In the genomic region with DNA sequence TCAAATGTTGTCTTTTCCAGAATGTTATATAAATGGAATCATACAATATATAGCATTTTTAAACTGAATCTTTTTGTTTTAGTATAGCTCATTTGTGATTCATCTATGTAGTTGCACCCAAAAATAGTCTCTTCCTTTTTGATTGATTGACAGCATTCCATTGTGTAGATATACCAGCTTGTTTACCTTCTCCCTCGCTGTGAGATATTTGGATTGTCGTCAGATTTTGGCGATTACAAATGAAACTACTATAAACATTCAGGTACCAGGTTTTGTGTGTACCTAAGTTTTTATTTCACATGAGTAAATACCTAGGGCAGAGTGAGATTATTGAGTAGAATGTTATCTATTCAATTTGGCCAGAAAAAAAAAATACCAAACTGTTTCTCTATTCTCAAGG, we compare ENCODE assay signal across 28 cellular contexts.
"Had no signal": no experiment of that assay in that cellular context is flagged by ENCODE, and none has a peak within 500 bp of the region (broad histone marks: within the 10 kb centered on the region; RNA-seq: fewer than 3 reads in every experiment).

No MANE protein-coding gene starts in this region.

- H3K4me3 ChIP-seq: Peyer's patch, SJSA1 had no signal

- DNase-seq: Kasumi-1, KG1, MM.1S, MV-4-11, NCI-H1092, NCI-H1105, NCI-H1417 treated with DMSO at 0.1 percent for 48 hours, NCI-H1436 treated with DMSO at 0.1 percent for 48 hours, NCI-H1694 treated with DMSO at 0.1 percent for 48 hours, NCI-H187 treated with DMSO at 0.1 percent for 48 hours, NCI-H2029, NCI-H2081, NCI-H2171 treated with DMSO at 0.1 percent for 48 hours, NCI-H2227 treated with DMSO at 0.1 percent for 48 hours, NCI-H345, NCI-H446, NCI-H510A treated with DMSO at 0.1 percent for 48 hours, NCI-H524 treated with DMSO at 0.1 percent for 48 hours, NCI-H526 treated with DMSO at 0.1 percent for 48 hours, NCI-H748 treated with DMSO at 0.1 percent for 48 hours, NCI-H82, Peyer's patch, Right ventricle myocardium superior, RPMI8226, SHP77 treated with DMSO at 0.1 percent for 48 hours, SK-N-SH, SW 1271 had no signal

- H3K9ac ChIP-seq: SK-N-SH had no signal

- H3K4me1 ChIP-seq: Peyer's patch had no signal

- H3K27me3 ChIP-seq: Peyer's patch, SJSA1 had no signal

- H3K4me2 ChIP-seq: SK-N-SH had no signal

- H3K9me3 ChIP-seq: Peyer's patch, SJSA1, SK-N-SH had no signal

- H3K27ac ChIP-seq: Peyer's patch, SJSA1 had no signal

- H3K36me3 ChIP-seq: Peyer's patch, SJSA1 had no signal
